In the genomic region with DNA sequence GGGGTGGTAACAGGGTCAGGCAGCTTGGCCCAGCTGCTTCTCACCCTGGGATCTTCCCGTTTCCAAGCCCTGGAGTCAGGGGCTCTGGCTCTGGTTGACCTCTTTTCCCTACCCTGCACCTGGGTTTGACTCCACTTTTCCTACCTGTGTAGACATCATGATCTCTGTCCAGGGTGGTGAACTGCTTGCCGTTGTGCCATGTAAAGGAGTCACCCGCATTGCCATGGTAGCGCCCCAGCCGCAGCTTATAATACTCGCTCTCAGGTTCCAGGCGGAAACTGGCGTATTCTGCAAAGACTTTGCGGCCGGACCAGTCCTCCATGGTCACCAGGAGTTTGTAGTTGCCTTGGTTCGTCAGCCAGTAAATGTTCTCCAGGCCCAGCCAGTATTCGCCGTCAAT, we compare ENCODE assay signal across 20 cellular contexts. TPM values are rescaled to one million over a fixed set of nuclear protein-coding genes. Genes with fewer than 3 reads are reported as not detected.
"Had no signal": no experiment of that assay in that cellular context is flagged by ENCODE, and none has a peak within 500 bp of the region (broad histone marks: within the 10 kb centered on the region; RNA-seq: fewer than 3 reads in every experiment).

No MANE protein-coding gene starts in this region.

- H3K4me3 ChIP-seq: coronary artery, heart left ventricle, left lung, lower lobe of right lung, neural progenitor cell, psoas muscle, skin epidermis, thyroid gland had no signal

- H3K36me3 ChIP-seq: neural progenitor cell had no signal

- H3K27ac ChIP-seq: coronary artery, left lung, lower lobe of right lung, neural progenitor cell, parathyroid adenoma, thyroid gland had no signal

- DNase-seq: effector CD8-positive, alpha-beta T cell; heart left ventricle; left lung; lower lobe of right lung; midbrain; nucleus accumbens; psoas muscle; retina; stimulated activated CD4-positive, alpha-beta T cell treated with anti-CD3 and anti-CD28 coated beads, Interleukin-2, amount 100 ng/mL, for 24 hours; stimulated activated CD4-positive, alpha-beta T cell treated with anti-CD3 and anti-CD28 coated beads, Interleukin-4, amount 100 ng/mL, for 4 hours; stimulated activated naive B cell treated with anti-CD40 and anti-IgM and Interleukin-4, amounts not matched to agents 10 μg/mL and 1 μg/mL and 100 μg/mL, for 72 hours; stimulated activated naive CD8-positive, alpha-beta T cell treated with anti-CD3 and anti-CD28 coated beads, Interleukin-15, amount 100 ng/mL, for 72 hours; thyroid gland had no signal

- H3K9me3 ChIP-seq: heart left ventricle, left lung, lower lobe of right lung, psoas muscle, thyroid gland had no signal

- H3K4me1 ChIP-seq: left lung, lower lobe of right lung, neural progenitor cell, parathyroid adenoma, psoas muscle had no signal

- H3K27me3 ChIP-seq: heart left ventricle, left lung, neural progenitor cell, thyroid gland had no signal

- ATAC-seq: esophagus mucosa; left lung; lower lobe of right lung; psoas muscle; sciatic nerve; stimulated activated naive B cell treated with anti-CD40 and anti-IgM and Interleukin-4, amounts not matched to agents 10 μg/mL and 1 μg/mL and 100 μg/mL, for 72 hours; stimulated activated naive CD8-positive, alpha-beta T cell treated with anti-CD3 and anti-CD28 coated beads, Interleukin-15, amount 100 ng/mL, for 72 hours had no signal

RNA-seq across cellular contexts. Expression of gene ANGPTL2, which starts 30.9 kb away (rescaled TPM):
- total RNA-seq: natural killer cell treated with Interleukin-12 subunit alpha and Interleukin-12 subunit beta and Interleukin-15 and Interleukin-18, amount 100 ng/mL, for 72 hours had no signal
